Comparison of ENCODE assay signal across 17 cellular contexts in the genomic region with DNA sequence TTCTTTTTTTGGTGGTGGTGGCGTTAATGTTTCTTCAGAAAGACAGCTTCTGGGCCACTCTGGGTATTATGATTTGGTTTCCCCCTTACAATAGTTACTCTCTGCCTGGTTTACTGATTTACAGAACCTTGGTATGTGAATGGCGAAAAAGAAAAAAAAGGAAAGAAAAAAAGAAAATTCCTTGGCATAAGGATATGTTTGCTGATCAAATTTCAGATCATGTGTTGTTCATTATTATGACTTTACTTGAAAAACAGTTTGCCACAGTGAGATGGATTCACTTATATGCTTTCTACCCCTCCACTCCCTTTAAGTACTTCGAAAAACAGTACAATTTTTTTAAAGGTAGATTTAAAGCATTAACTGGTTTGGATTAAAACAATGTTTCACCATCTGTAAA. TPM values are rescaled to one million over a fixed set of nuclear protein-coding genes. Genes with fewer than 3 reads are reported as not detected.
DNase-seq lines count a peak whose midpoint lies in the region; ATAC-seq, FAIRE-seq and TF ChIP-seq lines count a peak whose summit lies in the region.
"Had no signal": no experiment of that assay in that cellular context is flagged by ENCODE, and none has a peak within 500 bp of the region (broad histone marks: within the 10 kb centered on the region; RNA-seq: fewer than 3 reads in every experiment).

No MANE protein-coding gene starts in this region.

- H3K36me3 Mint-ChIP-seq in memory B cell, result peaks cover 37% of the 10 kb centered on the region
- H3K36me3 Mint-ChIP-seq: activated CD8-positive, alpha-beta memory T cell treated with anti-CD3 and anti-CD28 coated beads, Interleukin-2, amount 10 ng/mL, durations not matched to agents 7 days and 5 days had no signal

- POLR2A ChIA-PET in GM12878 (lab: Charles Lee), result no interaction called here

- H3K79me2 ChIP-seq in GM12878 (ENCODE audit: control insufficient read depth, insufficient read depth, low read length), result peaks cover 89% of the 10 kb centered on the region

- H3K9me3 Mint-ChIP-seq in memory B cell, result no peaks in the 10 kb centered on the region
- H3K9me3 Mint-ChIP-seq: effector memory CD8-positive, alpha-beta T cell had no signal

- BruUV-seq in GM12878 (replicated peaks; lab: Mats Ljungman, UMichigan), result no TSS peak

- peak overlapping the region; percentile 77; the same call in 1 of the 2 replicates for H3K4me2 ChIP-seq in GM12878 (ENCODE audit: control insufficient read depth, insufficient read depth)

- no peak for DNase-seq in left ventricle myocardium inferior
- no peak for DNase-seq in left cardiac atrium
- DNase-seq in GM12878 (ENCODE audit: low read depth, low spot score), result no peak
- DNase-seq in memory B cell (ENCODE audit: low spot score in 2 of 2), result no peak
- no peak for DNase-seq in substantia nigra (lab: John Stamatoyannopoulos, UW)
- DNase-seq in NK-92 treated with Interleukin-12 subunit alpha and Interleukin-12 subunit beta, amount 100 ng/mL, for 24 hours (lab: John Stamatoyannopoulos, UW), result no peak
- no peak for DNase-seq in right lobe of liver
- DNase-seq: activated CD8-positive, alpha-beta memory T cell treated with anti-CD3 and anti-CD28 coated beads, Interleukin-2, amount 10 ng/mL, durations not matched to agents 7 days and 5 days; activated naive CD4-positive, alpha-beta T cell treated with Interleukin-2 at 50 U/mL for 16 hours; effector memory CD8-positive, alpha-beta T cell; kidney glomerular epithelial cell; NCI-H1105; psoas muscle; tibial artery had no signal

- no peak for FAIRE-seq in GM12878 (lab: Jason Lieb, UNC)
- FAIRE-seq: A204.1 had no signal

- no peak overlapping the region for H2AFZ ChIP-seq in GM12878 (ENCODE audit: control insufficient read depth, low read depth, low read length)

- peak overlapping the region; percentile 65 for H3K27ac ChIP-seq in left ventricle myocardium inferior (replicated peaks)
- peak overlapping the region; percentile 63; the same call in 1 of the 2 replicates for H3K27ac ChIP-seq in GM12878 (ENCODE audit: control insufficient read depth, insufficient read depth)
- H3K27ac ChIP-seq in substantia nigra (ENCODE audit: low read depth, low read length, poor library complexity, severe bottlenecking), result no peak overlapping the region
- no peak overlapping the region for H3K27ac ChIP-seq in right lobe of liver
- H3K27ac ChIP-seq: psoas muscle, tibial artery had no signal

- 86% methylated on average over 3 of the region's 3 CpGs for WGBS in GM12878 (ENCODE audit: insufficient coverage, insufficient replicate concordance, low lambda C conversion rate, missing lambda C conversion rate)
- WGBS in right lobe of liver (ENCODE audit: insufficient coverage, low coverage, low lambda C conversion rate, missing lambda C conversion rate), result 88% methylated on average over 2 of the region's 3 CpGs

- TF ChIP-seq POLR2A in GM12878 (IDR thresholded peaks at IDR 0.05; ENCODE audit: low read depth, low read length) (no peak), right lobe of liver (IDR thresholded peaks at IDR 0.05) (no peak)

- ATAC-seq in left cardiac atrium (no peak), GM12878 (no peak), memory B cell (ENCODE audit: low read depth) (no peak), HG02884 (IDR thresholded peaks at IDR 0.05; ENCODE audit: unreplicated experiment) (no peak), right lobe of liver (no peak)
- ATAC-seq: activated CD8-positive, alpha-beta memory T cell treated with anti-CD3 and anti-CD28 coated beads, Interleukin-2, amount 10 ng/mL, durations not matched to agents 7 days and 5 days; effector memory CD8-positive, alpha-beta T cell; psoas muscle had no signal

- H3K9ac ChIP-seq in GM12878 (ENCODE audit: control insufficient read depth, insufficient read depth, low read length), result no peak overlapping the region

- no peak for TF ChIP-seq EP300 in GM12878 (IDR thresholded peaks at IDR 0.05; ENCODE audit: borderline replicate concordance in 1 of 2, control insufficient read depth in 1 of 2, low read depth in 2 of 2, low read length in 2 of 2)

- H3K27ac Mint-ChIP-seq in memory B cell, result peak overlapping the region; percentile 92
- H3K27ac Mint-ChIP-seq: activated CD8-positive, alpha-beta memory T cell treated with anti-CD3 and anti-CD28 coated beads, Interleukin-2, amount 10 ng/mL, durations not matched to agents 7 days and 5 days; effector memory CD8-positive, alpha-beta T cell had no signal

- H3K27me3 ChIP-seq in left ventricle myocardium inferior (ENCODE audit: low read depth) (peaks cover 78% of the 10 kb centered on the region), GM12878 (replicated peaks in 1 of 2; ENCODE audit: control insufficient read depth in 2 of 2, insufficient read depth in 2 of 2, low read length in 1 of 2) (peaks cover 0 to 3% of the 10 kb centered on the region in 2 experiments; a peak in 2 of 4 replicates), right lobe of liver (no peaks in the 10 kb centered on the region)
- H3K27me3 ChIP-seq: breast epithelium had no signal

- H3K36me3 ChIP-seq in left ventricle myocardium inferior (no peaks in the 10 kb centered on the region), GM12878 (ENCODE audit: control insufficient read depth in 2 of 2, insufficient read depth in 2 of 2, low read length in 1 of 2) (no peaks in the 10 kb centered on the region; a peak in 1 of 4 replicates), right lobe of liver (no peaks in the 10 kb centered on the region)
- H3K36me3 ChIP-seq: breast epithelium, tibial artery had no signal

- intact Hi-C loops in left ventricle myocardium inferior (cut with micrococcal nuclease) (no loop called here), left cardiac atrium (cut with DNase I) (no loop called here), GM12878 (cut with micrococcal nuclease; ENCODE audit: unreplicated experiment) (loop anchor here (2.0 kb wide), 1 partner anchor 14 kb away; no protein-coding TSS in a partner anchor), right lobe of liver (cut with DNase I) (no loop called here)

- H3K4me1 Mint-ChIP-seq in memory B cell, result peaks cover 91% of the 10 kb centered on the region
- H3K4me1 Mint-ChIP-seq: activated CD8-positive, alpha-beta memory T cell treated with anti-CD3 and anti-CD28 coated beads, Interleukin-2, amount 10 ng/mL, durations not matched to agents 7 days and 5 days had no signal

- CTCF ChIA-PET in GM12878 (lab: Yijun Ruan, JAX), result no interaction called here

- H3K4me3 Mint-ChIP-seq in memory B cell, result peak overlapping the region; percentile 78
- H3K4me3 Mint-ChIP-seq: activated CD8-positive, alpha-beta memory T cell treated with anti-CD3 and anti-CD28 coated beads, Interleukin-2, amount 10 ng/mL, durations not matched to agents 7 days and 5 days; effector memory CD8-positive, alpha-beta T cell had no signal

- H3K4me3 ChIP-seq in left ventricle myocardium inferior (no peak overlapping the region), GM12878 (peak overlapping the region; percentile 59), right lobe of liver (no peak overlapping the region)
- H3K4me3 ChIP-seq: breast epithelium, psoas muscle, tibial artery had no signal

- no peak for TF ChIP-seq RAD21 in GM12878 (IDR thresholded peaks at IDR 0.05; ENCODE audit: insufficient read depth, low read depth, low read length)

- no peaks in the 10 kb centered on the region for H3K27me3 Mint-ChIP-seq in memory B cell

- peaks cover 88% of the 10 kb centered on the region for H3K4me1 ChIP-seq in left ventricle myocardium inferior
- H3K4me1 ChIP-seq in GM12878 (ENCODE audit: control insufficient read depth, insufficient read depth, low read length), result peaks cover 30% of the 10 kb centered on the region
- peaks cover 0 to 17% (median 2%) of the 10 kb centered on the region in 4 donors for H3K4me1 ChIP-seq in right lobe of liver
- H3K4me1 ChIP-seq: breast epithelium, psoas muscle had no signal

- in situ Hi-C loops in GM12878 (cut with MboI), result no loop called here

- H3K9me3 ChIP-seq in left ventricle myocardium inferior (replicated peaks), result no peaks in the 10 kb centered on the region
- no peaks in the 10 kb centered on the region for H3K9me3 ChIP-seq in GM12878 (replicated peaks; ENCODE audit: control insufficient read depth, insufficient read depth, low read length)
- H3K9me3 ChIP-seq in right lobe of liver, result no peaks in the 10 kb centered on the region
- H3K9me3 ChIP-seq: breast epithelium, psoas muscle, tibial artery had no signal

- RAD21 ChIA-PET in GM12878 (lab: Charles Lee; ENCODE audit: unreplicated experiment), result no interaction called here

- no peak for TF ChIP-seq CTCF in left ventricle myocardium inferior (IDR thresholded peaks at IDR 0.05; ENCODE audit: borderline replicate concordance)
- TF ChIP-seq CTCF in GM12878 (IDR thresholded peaks at IDR 0.05 in 2 of 3, conservative IDR thresholded peaks at IDR 0.05 in 1 of 3; ENCODE audit: control insufficient read depth in 2 of 3, extremely low read depth in 1 of 3, insufficient read depth in 1 of 3, low read depth in 3 of 3, low read length in 3 of 3), result no peak
- no peak for TF ChIP-seq CTCF in right lobe of liver (IDR thresholded peaks at IDR 0.05)

- no peaks in the 10 kb centered on the region for H4K20me1 ChIP-seq in GM12878 (ENCODE audit: control insufficient read depth, insufficient read depth)

- SMC1A ChIA-PET in GM12878 (lab: Charles Lee; ENCODE audit: uncharacterized antibody, unreplicated experiment), result no interaction called here

TF ChIP-seq in GM12878, 131 proteins besides CTCF, POLR2A, EP300 and RAD21 (continues in another document):
- TF ChIP-seq CHD1 (IDR thresholded peaks at IDR 0.05; ENCODE audit: low read depth, low read length), result no peak
- no peak for TF ChIP-seq BACH1 (IDR thresholded peaks at IDR 0.05; ENCODE audit: borderline replicate concordance)

RNA-seq across cellular contexts. Expression of a gene that starts 21.0 kb away (rescaled TPM):
- 27.1 TPM for total RNA-seq in left ventricle myocardium inferior
- 1 to 10 TPM; 4.5 to 4.7 TPM for total RNA-seq in left cardiac atrium
- 2.6 and 3.2 TPM in 2 replicates for total RNA-seq in GM12878 (2013; cell fraction: nucleolus; rRNA removed)
- total RNA-seq in GM12878 (2014; rRNA removed), result 12.6 and 13.2 TPM in 2 replicates
- 9.4 and 11.1 TPM in 2 replicates for total RNA-seq in GM12878 (2014; rRNA removed; fragmentation: Illumina TruSeq; extraction: Trizol)
- total RNA-seq in GM12878 (2021), result 22.7 and 26.6 TPM in 2 replicates
- 13.7 TPM for polyA plus RNA-seq in GM12878 (2011; ENCODE audit: low read depth)
- not detected in 2 replicates for polyA plus RNA-seq in GM12878 (2011; rRNA removed)
- polyA plus RNA-seq in GM12878 (2011; cell fraction: cytosol; rRNA removed), result not detected in 2 replicates
- not detected in 2 replicates for polyA plus RNA-seq in GM12878 (2011; cell fraction: nucleus; rRNA removed)
- 21.4 TPM in 2 replicates for polyA plus RNA-seq in GM12878 (2012)
- 10.7 and 11.1 TPM in 2 replicates for polyA plus RNA-seq in GM12878 (2014; fragmentation: Illumina TruSeq; extraction: Trizol)
- 10 to 100 TPM in 1 of 2 experiments, 1 to 10 TPM in 1; 9.0 to 11.2 TPM for polyA plus RNA-seq in GM12878 (2014; fragmentation: Nextera tagmentation; extraction: Ambion mirVana)
- 7.5 and 8.1 TPM in 2 replicates for polyA plus RNA-seq in GM12878 (2014; rRNA removed)
- 1 to 10 TPM; 8.4 to 9.9 TPM for polyA plus RNA-seq in GM12878 (2016; fragmentation: Nextera tagmentation; extraction: Ambion mirVana)
- polyA minus RNA-seq in GM12878 (2011; rRNA and poly(A)+ RNA removed), result not detected in 2 replicates
- polyA minus RNA-seq in GM12878 (2011; cell fraction: cytosol; rRNA and poly(A)+ RNA removed), result not detected in 2 replicates
- polyA minus RNA-seq in GM12878 (2011; cell fraction: nucleus; rRNA and poly(A)+ RNA removed), result not detected in 2 replicates
- under 1 TPM; 0.06 to 0.80 (median 0.37) TPM for total RNA-seq in right lobe of liver
- total RNA-seq: activated CD8-positive, alpha-beta memory T cell treated with anti-CD3 and anti-CD28 coated beads, Interleukin-2, amount 10 ng/mL, durations not matched to agents 7 days and 5 days had no signal

Comparison
In these comparisons a context has a peak if more than half of its experiments do, and no peak if none do; other contexts are left out.
1. H3K27ac ChIP-seq: peak in left ventricle myocardium inferior (single experiment) and GM12878 (single experiment); none in substantia nigra (single experiment) and right lobe of liver (0 of 3).